Comparison of ENCODE assay signal across 15 cellular contexts in the genomic region with DNA sequence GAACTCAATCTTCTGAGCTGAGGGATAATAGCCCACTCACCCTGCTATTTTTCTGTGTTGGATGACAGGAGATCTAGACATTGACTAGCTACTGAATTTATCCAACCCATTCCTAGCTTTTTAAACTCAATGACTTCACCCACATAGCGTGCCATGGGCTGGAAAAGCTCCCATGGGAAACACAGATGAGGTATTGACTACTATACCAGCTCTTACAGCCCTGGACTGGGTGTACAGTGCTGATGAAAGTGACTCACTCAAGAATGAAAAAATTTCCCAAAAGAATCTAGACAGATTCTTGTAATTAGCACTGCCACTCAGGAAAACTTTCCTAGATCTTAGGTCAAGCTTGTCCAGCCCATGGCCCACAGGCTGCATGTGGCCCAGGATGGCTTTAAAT.
A peak's percentile ranks its signal among the peaks of the same experiment; 100 is the strongest.
DNase-seq lines count a peak whose midpoint lies in the region; ATAC-seq and TF ChIP-seq lines count a peak whose summit lies in the region.
"Had no signal": no experiment of that assay in that cellular context is flagged by ENCODE, and none has a peak within 500 bp of the region (broad histone marks: within the 10 kb centered on the region; RNA-seq: fewer than 3 reads in every experiment).

No MANE protein-coding gene starts in this region.

- no peaks in the 10 kb centered on the region for H3K9me3 ChIP-seq in adipocyte (ENCODE audit: control insufficient read depth, low read length)
- H3K9me3 ChIP-seq: ascending aorta, suprapubic skin had no signal

- H3K27me3 ChIP-seq in adipocyte (replicated peaks; ENCODE audit: control insufficient read depth, insufficient read depth, low read length), result no peaks in the 10 kb centered on the region
- H3K27me3 ChIP-seq in foreskin keratinocyte, result peaks cover 84% of the 10 kb centered on the region
- H3K27me3 ChIP-seq: ascending aorta, suprapubic skin had no signal

- peak; percentile 86 for ATAC-seq in foreskin keratinocyte
- ATAC-seq in HG02885 (IDR thresholded peaks at IDR 0.05; ENCODE audit: poor library complexity, unreplicated experiment), result no peak

- DNase-seq in A172 (ENCODE audit: low spot score) (peak; percentile 54), HFF-Myc (ENCODE audit: extremely low read depth, low read depth) (peak; percentile 31), adipocyte (ENCODE audit: low read depth) (peak; percentile 61), foreskin keratinocyte (peak; percentile 69 to 82), T-helper 9 cell (no peak), NCI-H1417 treated with DMSO at 0.1 percent for 48 hours (lab: John Stamatoyannopoulos, UW) (no peak), NCI-H128 (lab: John Stamatoyannopoulos, UW; ENCODE audit: unreplicated experiment) (no peak)
- DNase-seq: activated CD4-positive, CD25-positive, alpha-beta regulatory T cell; activated T-cell treated with anti-CD3 and anti-CD28 coated beads, Interleukin-2, amount 50 U/mL, for 24 hours; DND-41; NCI-H510A treated with DMSO at 0.1 percent for 48 hours; retina had no signal

- no peak overlapping the region for H3K9ac ChIP-seq in adipocyte (ENCODE audit: low read length)

- H3K4me1 ChIP-seq in adipocyte (ENCODE audit: control insufficient read depth, insufficient read depth, low read length) (peaks cover 11% of the 10 kb centered on the region), foreskin keratinocyte (peaks cover 9% of the 10 kb centered on the region)
- H3K4me1 ChIP-seq: ascending aorta had no signal

- H3K4me3 ChIP-seq in HFF-Myc (replicated peaks; ENCODE audit: low read depth, low read length) (no peak overlapping the region), adipocyte (ENCODE audit: low read length) (no peak overlapping the region)
- H3K4me3 ChIP-seq: ascending aorta, suprapubic skin had no signal

- peak overlapping the region; percentile 69 for H3K27ac ChIP-seq in foreskin keratinocyte
- H3K27ac ChIP-seq: ascending aorta, suprapubic skin had no signal

- no peaks in the 10 kb centered on the region for H3K36me3 ChIP-seq in adipocyte (ENCODE audit: control insufficient read depth, insufficient read depth, low read length, severe bottlenecking)
- H3K36me3 ChIP-seq: ascending aorta, suprapubic skin had no signal

- no peak for TF ChIP-seq CTCF in HFF-Myc (IDR thresholded peaks at IDR 0.05; ENCODE audit: low read depth, low read length, missing control alignments)
- TF ChIP-seq CTCF in foreskin keratinocyte (conservative IDR thresholded peaks at IDR 0.05), result no peak

Comparison
In these comparisons a context has a peak if more than half of its experiments do, and no peak if none do; other contexts are left out.
1. DNase-seq: peak in A172 (single experiment), HFF-Myc (single experiment), adipocyte (single experiment) and foreskin keratinocyte (2 of 2); none in T-helper 9 cell (single experiment), NCI-H1417 treated with DMSO at 0.1 percent for 48 hours (single experiment) and NCI-H128 (single experiment).